ENCODE assay signal across 24 cellular contexts in genomic region chr7:71278301-71278700, GRCh38.
"Had no signal": no experiment of that assay in that cellular context is flagged by ENCODE, and none has a peak within 500 bp of the region (broad histone marks: within the 10 kb centered on the region; RNA-seq: fewer than 3 reads in every experiment).

No MANE protein-coding gene starts in this region.

- H3K27me3 ChIP-seq: adrenal gland, left lung, stomach, upper lobe of left lung, vagina had no signal

- DNase-seq: activated CD4-positive, alpha-beta memory T cell treated with anti-CD3 and anti-CD28 coated beads for 36 hours; activated CD4-positive, alpha-beta T cell treated with anti-CD3 and anti-CD28 coated beads, Interleukin-2, amount 10 ng/mL, durations not matched to agents 24 days and 14 days; activated CD8-positive, alpha-beta memory T cell treated with anti-CD3 and anti-CD28 coated beads, Interleukin-2, amount 50 U/mL, for 4 hours; activated effector memory CD4-positive, alpha-beta T cell treated with anti-CD3 and anti-CD28 coated beads, Interleukin-2, amount 50 U/mL, for 16 hours; activated naive CD4-positive, alpha-beta T cell treated with anti-CD3 and anti-CD28 coated beads for 36 hours; activated naive CD8-positive, alpha-beta T cell treated with anti-CD3 and anti-CD28 coated beads for 36 hours; activated T-cell treated with anti-CD3 and anti-CD28 coated beads, Interleukin-2, amount 50 U/mL, for 1 hour; adrenal gland; dermis blood vessel endothelial cell; effector CD4-positive, alpha-beta T cell; kidney glomerular epithelial cell; left lung; mucosa of descending colon; posterior cingulate gyrus; retina; stimulated activated CD4-positive, alpha-beta T cell treated with anti-CD3 and anti-CD28 coated beads, Interleukin-15, amount 100 ng/mL, for 24 hours; stimulated activated CD4-positive, alpha-beta T cell treated with anti-CD3 and anti-CD28 coated beads, Interleukin-2, amount 100 ng/mL, for 24 hours; stimulated activated naive B cell treated with anti-CD40 and anti-IgM and Interleukin-4, amounts not matched to agents 10 μg/mL and 1 μg/mL and 100 μg/mL, for 72 hours; stomach; T-helper 17 cell; T1000; upper lobe of left lung; WERI-Rb-1 had no signal

- H3K36me3 ChIP-seq: adrenal gland, left lung, stomach, upper lobe of left lung, vagina, WERI-Rb-1 had no signal

- H3K4me1 ChIP-seq: left lung, upper lobe of left lung had no signal

- H3K27ac ChIP-seq: adrenal gland, left lung, stomach, upper lobe of left lung, vagina, WERI-Rb-1 had no signal

- H3K4me3 ChIP-seq: adrenal gland, left lung, mucosa of descending colon, stomach, upper lobe of left lung, vagina had no signal

- H3K9me3 ChIP-seq: adrenal gland, upper lobe of left lung, vagina had no signal
